Comparison of ENCODE assay signal across 1 cellular context in the genomic region with DNA sequence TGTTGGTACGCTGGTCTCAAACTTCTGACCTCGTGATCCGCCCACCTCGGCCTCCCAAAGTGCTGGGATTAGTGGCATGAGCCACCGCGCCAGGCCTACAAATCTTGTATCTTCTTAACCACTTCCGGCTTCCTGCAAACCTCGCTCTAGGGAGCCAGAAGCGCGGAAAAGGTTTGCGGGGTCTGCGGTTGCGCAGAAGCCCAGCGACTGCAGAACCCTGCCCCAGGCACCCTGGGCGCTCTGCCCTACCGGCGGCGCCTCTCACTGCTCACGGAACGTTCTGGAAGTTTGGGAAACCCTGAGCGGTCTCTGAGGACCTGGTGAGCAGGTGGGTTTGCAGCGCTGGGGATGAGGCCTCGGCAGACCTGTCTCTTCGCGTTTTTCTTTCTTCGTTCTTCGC.
TF ChIP-seq lines count a peak whose summit lies in the region.

A gene with protein sequence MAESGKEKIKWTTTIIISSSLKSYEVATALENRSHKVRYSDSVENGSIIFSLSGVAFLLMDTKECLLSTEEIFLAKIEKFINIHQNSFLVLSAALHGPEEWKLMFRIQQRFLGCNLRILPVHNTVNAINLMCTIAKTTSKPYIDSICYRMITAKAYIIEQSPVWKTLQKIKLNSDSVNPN (plus strand): TSS at position 195 of the 400 bp plus-strand sequence. CDS start 13,506 bp downstream, outside the sequence.

TF ChIP-seq in IMR-90, 13 proteins besides CTCF, POLR2A, EP300 and RAD21 (continued from another document):
- TF ChIP-seq, protein P1, sequence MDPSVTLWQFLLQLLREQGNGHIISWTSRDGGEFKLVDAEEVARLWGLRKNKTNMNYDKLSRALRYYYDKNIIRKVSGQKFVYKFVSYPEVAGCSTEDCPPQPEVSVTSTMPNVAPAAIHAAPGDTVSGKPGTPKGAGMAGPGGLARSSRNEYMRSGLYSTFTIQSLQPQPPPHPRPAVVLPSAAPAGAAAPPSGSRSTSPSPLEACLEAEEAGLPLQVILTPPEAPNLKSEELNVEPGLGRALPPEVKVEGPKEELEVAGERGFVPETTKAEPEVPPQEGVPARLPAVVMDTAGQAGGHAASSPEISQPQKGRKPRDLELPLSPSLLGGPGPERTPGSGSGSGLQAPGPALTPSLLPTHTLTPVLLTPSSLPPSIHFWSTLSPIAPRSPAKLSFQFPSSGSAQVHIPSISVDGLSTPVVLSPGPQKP (IDR thresholded peaks at IDR 0.05; ENCODE audit: borderline replicate concordance, low read depth, low read length): no peak
- TF ChIP-seq, protein P2, sequence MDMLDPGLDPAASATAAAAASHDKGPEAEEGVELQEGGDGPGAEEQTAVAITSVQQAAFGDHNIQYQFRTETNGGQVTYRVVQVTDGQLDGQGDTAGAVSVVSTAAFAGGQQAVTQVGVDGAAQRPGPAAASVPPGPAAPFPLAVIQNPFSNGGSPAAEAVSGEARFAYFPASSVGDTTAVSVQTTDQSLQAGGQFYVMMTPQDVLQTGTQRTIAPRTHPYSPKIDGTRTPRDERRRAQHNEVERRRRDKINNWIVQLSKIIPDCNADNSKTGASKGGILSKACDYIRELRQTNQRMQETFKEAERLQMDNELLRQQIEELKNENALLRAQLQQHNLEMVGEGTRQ (IDR thresholded peaks at IDR 0.05; ENCODE audit: low read depth, low read length): no peak
- TF ChIP-seq RCOR1 (IDR thresholded peaks at IDR 0.05; ENCODE audit: insufficient replicate concordance, low read length): no peak
- no peak for TF ChIP-seq FOS (IDR thresholded peaks at IDR 0.05; ENCODE audit: low read depth, low read length)
- TF ChIP-seq MXI1 (IDR thresholded peaks at IDR 0.05; ENCODE audit: borderline replicate concordance, low read depth, low read length): no peak
TF ChIP-seq in IMR-90: peak in this region for 0.
